11 cellular contexts compared by ENCODE assay signal in the genomic region with DNA sequence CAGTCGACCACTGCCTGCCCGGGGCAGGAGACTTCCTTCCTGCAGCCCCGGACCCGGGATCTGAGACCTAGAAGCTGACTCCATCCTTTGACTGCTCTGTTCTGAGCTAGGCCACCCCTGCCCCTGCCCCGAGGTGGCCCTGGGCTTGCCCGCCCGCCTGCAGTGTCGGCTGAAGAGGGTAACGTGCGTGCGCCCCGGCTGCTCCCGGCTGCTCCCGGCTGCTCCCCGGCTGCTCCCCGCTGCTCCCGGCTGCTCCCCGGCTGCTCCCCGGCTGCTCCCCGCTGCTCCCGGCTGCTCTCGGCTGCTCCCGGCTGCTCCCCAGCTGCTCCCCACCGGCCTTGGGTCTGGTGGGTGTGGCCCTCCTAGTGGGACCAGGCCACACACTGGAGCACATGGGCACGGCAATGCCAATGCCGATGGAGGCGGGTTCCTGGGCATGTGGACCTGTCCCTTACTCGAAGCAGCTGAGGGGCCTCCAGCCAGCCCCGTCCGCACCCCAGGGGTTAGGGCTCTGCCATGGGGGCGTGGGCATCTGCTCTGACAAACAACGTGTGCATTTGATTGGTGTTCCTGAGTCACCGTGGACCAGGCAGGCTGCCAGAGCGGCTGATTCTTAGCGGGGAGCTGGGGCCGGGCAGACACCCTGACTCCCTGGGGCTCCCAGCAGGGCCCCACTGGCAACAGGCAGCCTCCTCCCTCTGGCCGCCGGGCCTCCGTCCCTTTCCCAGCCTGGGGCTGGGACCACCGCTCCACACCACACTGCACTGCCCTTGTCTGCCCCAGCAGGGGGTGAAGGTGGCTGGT. TPM values are rescaled to one million over a fixed set of nuclear protein-coding genes. Genes with fewer than 3 reads are reported as not detected.
DNase-seq lines count a peak whose midpoint lies in the region; ATAC-seq and TF ChIP-seq lines count a peak whose summit lies in the region.
"Had no signal": no experiment of that assay in that cellular context is flagged by ENCODE, and none has a peak within 500 bp of the region (broad histone marks: within the 10 kb centered on the region; RNA-seq: fewer than 3 reads in every experiment).

No MANE protein-coding gene starts in this region.

- TF ChIP-seq CTCF in PC-9 (conservative IDR thresholded peaks at IDR 0.05): no peak
- TF ChIP-seq CTCF in fibroblast of the aortic adventitia (IDR thresholded peaks at IDR 0.05; ENCODE audit: insufficient read depth, low read length): no peak

- no peaks in the 10 kb centered on the region for H3K9me3 ChIP-seq in PC-9 (ENCODE audit: insufficient read depth, low read depth)
- H3K9me3 ChIP-seq: upper lobe of left lung had no signal

- no peaks in the 10 kb centered on the region for H3K36me3 ChIP-seq in PC-9 (ENCODE audit: low read depth)
- H3K36me3 ChIP-seq: upper lobe of left lung had no signal

- no peak overlapping the region for H3K27ac Mint-ChIP-seq in activated CD4-positive, alpha-beta T cell treated with anti-CD3 and anti-CD28 coated beads for 36 hours
- H3K27ac Mint-ChIP-seq: CD4-positive, CD25-positive, alpha-beta regulatory T cell had no signal

- POLR2A ChIA-PET in PC-9 (lab: Charles Lee; ENCODE audit: unreplicated experiment): interaction anchor here (0.6 kb wide), 3 partner anchors 18 to 460 kb away, joined by 3 to 8 read pairs (median 5); no protein-coding TSS in a partner anchor
- POLR2A ChIA-PET in activated CD4-positive, alpha-beta T cell treated with anti-CD3 and anti-CD28 coated beads for 36 hours (lab: Charles Lee): no interaction called here

- H3K36me3 Mint-ChIP-seq in activated CD4-positive, alpha-beta T cell treated with anti-CD3 and anti-CD28 coated beads for 36 hours (ENCODE audit: low read depth): no peaks in the 10 kb centered on the region
- H3K36me3 Mint-ChIP-seq: CD4-positive, CD25-positive, alpha-beta regulatory T cell had no signal

- H3K27ac ChIP-seq in PC-9: no peak overlapping the region
- H3K27ac ChIP-seq: upper lobe of left lung had no signal

- 0 out of 2 replicates have a peak, but pooled peaks cover 5% of the 10 kb centered on the region for H3F3A ChIP-seq in PC-9 (ENCODE audit: insufficient read depth, low read depth)

- intact Hi-C loops in PC-9 (cut with micrococcal nuclease; ENCODE audit: unreplicated experiment): loop anchor here (2.0 kb wide), 2 partner anchors 16 to 70 kb away; no protein-coding TSS in a partner anchor
- intact Hi-C loops in activated CD4-positive, alpha-beta T cell treated with anti-CD3 and anti-CD28 coated beads for 36 hours (cut with DNase I, micrococcal nuclease): no loop called here

- no peaks in the 10 kb centered on the region for H3K27me3 Mint-ChIP-seq in activated CD4-positive, alpha-beta T cell treated with anti-CD3 and anti-CD28 coated beads for 36 hours
- H3K27me3 Mint-ChIP-seq: CD4-positive, CD25-positive, alpha-beta regulatory T cell had no signal

- H3K4me1 Mint-ChIP-seq in activated CD4-positive, alpha-beta T cell treated with anti-CD3 and anti-CD28 coated beads for 36 hours: peaks cover 14% of the 10 kb centered on the region

- peak; percentile 60 for DNase-seq in activated effector memory CD4-positive, alpha-beta T cell treated with anti-CD3 and anti-CD28 coated beads, Interleukin-2, amount 50 U/mL, for 16 hours
- DNase-seq in activated effector memory CD4-positive, alpha-beta T cell treated with Interleukin-2 at 50 U/mL for 16 hours: no peak
- DNase-seq in PC-9 (peak; percentile 64 to 91), fibroblast of the aortic adventitia (ENCODE audit: low read depth) (peak; percentile 66), stromal cell of bone marrow (ENCODE audit: low read depth) (peak; percentile 40), NCI-H524 (lab: John Stamatoyannopoulos, UW) (no peak), NCI-H2196 (lab: John Stamatoyannopoulos, UW; ENCODE audit: unreplicated experiment) (no peak)
- no peak for DNase-seq in activated CD4-positive, alpha-beta T cell treated with anti-CD3 and anti-CD28 coated beads for 36 hours
- DNase-seq: CD4-positive, CD25-positive, alpha-beta regulatory T cell; NCI-H1694 treated with DMSO at 0.1 percent for 48 hours had no signal

- no peaks in the 10 kb centered on the region for H4K20me1 ChIP-seq in PC-9 (ENCODE audit: insufficient read depth)

- H3K4me3 ChIP-seq in PC-9: no peak overlapping the region
- no peak overlapping the region for H3K4me3 ChIP-seq in fibroblast of the aortic adventitia (ENCODE audit: low read depth, low read length)
- H3K4me3 ChIP-seq: upper lobe of left lung had no signal

- H2AFZ ChIP-seq in PC-9: 0 out of 2 replicates have a peak overlapping the region, but pooled peaks have one; percentile 5

- no peaks in the 10 kb centered on the region for H3K27me3 ChIP-seq in PC-9 (ENCODE audit: insufficient read depth, low read depth)

- ATAC-seq in activated CD4-positive, alpha-beta T cell treated with anti-CD3 and anti-CD28 coated beads for 36 hours: no peak

- CTCF ChIA-PET in PC-9 (lab: Charles Lee): no interaction called here
- CTCF ChIA-PET in activated CD4-positive, alpha-beta T cell treated with anti-CD3 and anti-CD28 coated beads for 36 hours (lab: Charles Lee): interaction anchor here (0.7 kb wide), 1 partner anchor 115 kb away, joined by 3 read pairs; no protein-coding TSS in a partner anchor

- H3K79me2 ChIP-seq in PC-9 (ENCODE audit: low read depth): no peaks in the 10 kb centered on the region

- H3K9me2 ChIP-seq in PC-9 (ENCODE audit: insufficient read depth): no peaks in the 10 kb centered on the region

- BruUV-seq in PC-9 (replicated peaks; lab: Mats Ljungman, UMichigan): no TSS peak

- no peak overlapping the region for H3K4me3 Mint-ChIP-seq in activated CD4-positive, alpha-beta T cell treated with anti-CD3 and anti-CD28 coated beads for 36 hours
- H3K4me3 Mint-ChIP-seq: CD4-positive, CD25-positive, alpha-beta regulatory T cell had no signal

- H3K4me1 ChIP-seq in PC-9 (replicated peaks; ENCODE audit: insufficient read depth): peaks cover 18% of the 10 kb centered on the region

- peak overlapping the region; percentile 54 for H3K4me2 ChIP-seq in PC-9

- H3K9me3 Mint-ChIP-seq in activated CD4-positive, alpha-beta T cell treated with anti-CD3 and anti-CD28 coated beads for 36 hours (ENCODE audit: low read depth): no peaks in the 10 kb centered on the region
- H3K9me3 Mint-ChIP-seq: CD4-positive, CD25-positive, alpha-beta regulatory T cell had no signal

RNA-seq across cellular contexts. Expression of a gene that starts 2.0 kb away (rescaled TPM):
- total RNA-seq in PC-9 (2021) (3.9 and 4.3 TPM in 2 replicates), fibroblast of the aortic adventitia (ENCODE audit: low replicate concordance) (0.25 TPM in 1 of 2 replicates, not detected in the other)
- total RNA-seq in activated CD4-positive, alpha-beta T cell treated with anti-CD3 and anti-CD28 coated beads for 36 hours: 1 to 10 TPM in 1 of 2 experiments, under 1 TPM in 1; 0.94 to 1.0 TPM

RNA-seq across cellular contexts. Expression of a gene that starts 34.4 kb away (rescaled TPM):
- total RNA-seq in PC-9 (2021): 0.90 and 0.92 TPM in 2 replicates
- not detected in 2 replicates for total RNA-seq in fibroblast of the aortic adventitia (ENCODE audit: low replicate concordance)
- under 1 TPM; 0.76 to 0.89 TPM for total RNA-seq in activated CD4-positive, alpha-beta T cell treated with anti-CD3 and anti-CD28 coated beads for 36 hours

RNA-seq across cellular contexts. Expression of a gene that starts 40.2 kb away (rescaled TPM):
- 131 and 232 TPM in 2 replicates for total RNA-seq in PC-9 (2021)
- 9.3 and 44.1 TPM in 2 replicates for total RNA-seq in fibroblast of the aortic adventitia (ENCODE audit: low replicate concordance)
- 10 to 100 TPM; 18.2 to 34.1 TPM for total RNA-seq in activated CD4-positive, alpha-beta T cell treated with anti-CD3 and anti-CD28 coated beads for 36 hours

Comparison
In these comparisons a context has a peak if more than half of its experiments do, and no peak if none do; other contexts are left out.
1. DNase-seq: peak in activated effector memory CD4-positive, alpha-beta T cell treated with anti-CD3 and anti-CD28 coated beads, Interleukin-2, amount 50 U/mL, for 16 hours (single experiment), PC-9 (2 of 2), fibroblast of the aortic adventitia (single experiment) and stromal cell of bone marrow (single experiment); none in activated effector memory CD4-positive, alpha-beta T cell treated with Interleukin-2 at 50 U/mL for 16 hours (single experiment), NCI-H524 (0 of 2), NCI-H2196 (single experiment) and activated CD4-positive, alpha-beta T cell treated with anti-CD3 and anti-CD28 coated beads for 36 hours (single experiment).